ENCODE assay signal across 8 cellular contexts in the genomic region with DNA sequence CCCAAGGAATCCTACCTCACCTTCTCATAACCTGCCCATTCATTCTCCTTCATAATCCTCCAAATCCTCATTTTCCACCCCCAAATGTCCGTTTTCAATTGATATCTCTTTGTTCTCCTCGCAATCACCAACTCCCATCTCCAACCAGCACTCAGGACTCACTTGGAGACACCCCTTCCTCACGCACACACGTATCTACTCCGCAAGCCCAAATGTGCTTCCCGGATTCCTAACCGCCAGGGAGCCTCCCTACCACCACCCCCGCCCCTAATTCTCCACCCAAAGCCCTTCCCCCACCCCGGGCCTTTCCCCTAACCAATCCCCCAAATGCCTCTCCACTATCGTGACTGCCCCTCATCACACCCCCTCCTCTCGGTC. TPM values are rescaled to one million over a fixed set of nuclear protein-coding genes. Genes with fewer than 3 reads are reported as not detected.
DNase-seq lines count a peak whose midpoint lies in the region; ATAC-seq, FAIRE-seq and TF ChIP-seq lines count a peak whose summit lies in the region.

No MANE protein-coding gene starts in this region.

- dilution Hi-C loops in keratinocyte (cut with MboI; ENCODE audit: extremely low pct_ligation_motif_present, low sequenced_read_pairs): no loop called here

- peaks cover 77% of the 10 kb centered on the region for H3K79me2 ChIP-seq in keratinocyte (ENCODE audit: control insufficient read depth, insufficient read depth, low read length)

- TF ChIP-seq CTCF in keratinocyte (optimal IDR thresholded peaks at IDR 0.05 in 1 of 3, IDR thresholded peaks at IDR 0.05 in 1 of 3, conservative IDR thresholded peaks at IDR 0.05 in 1 of 3; ENCODE audit: extremely low read depth in 1 of 3, insufficient read depth in 2 of 3, low read length in 3 of 3) (no peak), thoracic aorta (IDR thresholded peaks at IDR 0.05) (no peak)

- no peaks in the 10 kb centered on the region for H3K27me3 Mint-ChIP-seq in activated CD8-positive, alpha-beta memory T cell treated with anti-CD3 and anti-CD28 coated beads, Interleukin-2, amount 10 ng/mL, durations not matched to agents 7 days and 5 days

- peak overlapping the region; percentile 94 for H3K9ac ChIP-seq in keratinocyte (ENCODE audit: control insufficient read depth, extremely low read depth, insufficient read depth, low read length)

- no peak for FAIRE-seq in keratinocyte (lab: Jason Lieb, UNC)

- H3K9me1 ChIP-seq in keratinocyte (ENCODE audit: control insufficient read depth, extremely low read depth, insufficient read depth, low read length): no peaks in the 10 kb centered on the region

- H3K27ac Mint-ChIP-seq in activated CD8-positive, alpha-beta memory T cell treated with anti-CD3 and anti-CD28 coated beads, Interleukin-2, amount 10 ng/mL, durations not matched to agents 7 days and 5 days: peak overlapping the region; percentile 99
- peak overlapping the region; percentile 98 for H3K27ac Mint-ChIP-seq in activated naive CD4-positive, alpha-beta T cell treated with anti-CD3 and anti-CD28 coated beads, Interleukin-2, amount 50 U/mL, for 72 hours

- no peaks in the 10 kb centered on the region for H3K27me3 ChIP-seq in keratinocyte (ENCODE audit: control insufficient read depth, extremely low read depth, insufficient read depth, low read length)
- H3K27me3 ChIP-seq in thoracic aorta (replicated peaks; ENCODE audit: insufficient read depth): no peaks in the 10 kb centered on the region

- peak overlapping the region; percentile 98 for H3K4me3 Mint-ChIP-seq in activated CD8-positive, alpha-beta memory T cell treated with anti-CD3 and anti-CD28 coated beads, Interleukin-2, amount 10 ng/mL, durations not matched to agents 7 days and 5 days

- H3K36me3 ChIP-seq in keratinocyte (ENCODE audit: control insufficient read depth in 2 of 2, extremely low read depth in 1 of 2, insufficient read depth in 2 of 2, low read length in 2 of 2): peaks cover 4 to 14% of the 10 kb centered on the region in 2 experiments
- H3K36me3 ChIP-seq in thoracic aorta: no peaks in the 10 kb centered on the region

- peak overlapping the region; percentile 97 for H2AFZ ChIP-seq in keratinocyte (ENCODE audit: control insufficient read depth, low read length)

- H3K4me1 ChIP-seq in keratinocyte (ENCODE audit: control insufficient read depth, extremely low read depth, insufficient read depth, low read length) (peaks cover 18% of the 10 kb centered on the region), thoracic aorta (ENCODE audit: control insufficient read depth in 1 of 2, low read depth in 2 of 2) (peaks cover 28 to 57% of the 10 kb centered on the region in 2 donors)

- H4K20me1 ChIP-seq in keratinocyte (ENCODE audit: control insufficient read depth, extremely low read depth, insufficient read depth, low read length): peaks cover 7% of the 10 kb centered on the region

- H3K9me3 ChIP-seq in keratinocyte (ENCODE audit: control insufficient read depth, low read depth, low read length) (no peaks in the 10 kb centered on the region), thoracic aorta (no peaks in the 10 kb centered on the region)

- H3K4me2 ChIP-seq in keratinocyte (ENCODE audit: control insufficient read depth, extremely low read depth, insufficient read depth, low read depth, low read length): peak overlapping the region; percentile 65

- H3K36me3 Mint-ChIP-seq in activated CD8-positive, alpha-beta memory T cell treated with anti-CD3 and anti-CD28 coated beads, Interleukin-2, amount 10 ng/mL, durations not matched to agents 7 days and 5 days: peaks cover 2% of the 10 kb centered on the region
- peaks cover 11 to 18% of the 10 kb centered on the region in 2 donors for H3K36me3 Mint-ChIP-seq in activated naive CD4-positive, alpha-beta T cell treated with anti-CD3 and anti-CD28 coated beads, Interleukin-2, amount 50 U/mL, for 72 hours

- H3K27ac ChIP-seq in keratinocyte (ENCODE audit: control insufficient read depth, insufficient read depth, low read length) (peak overlapping the region; percentile 98), thoracic aorta (peak overlapping the region; percentile 93 to 99)

- CTCF ChIA-PET in activated CD8-positive, alpha-beta memory T cell treated with anti-CD3 and anti-CD28 coated beads, Interleukin-2, amount 10 ng/mL, durations not matched to agents 7 days and 5 days (lab: Charles Lee): interaction anchor here (0.9 to 3.1 kb wide), 4 partner anchors 11 to 368 kb away, joined by 3 to 10 read pairs (median 8); no protein-coding TSS in a partner anchor

- peaks cover 41% of the 10 kb centered on the region for H3K4me1 Mint-ChIP-seq in activated CD8-positive, alpha-beta memory T cell treated with anti-CD3 and anti-CD28 coated beads, Interleukin-2, amount 10 ng/mL, durations not matched to agents 7 days and 5 days

- DNase-seq in activated CD8-positive, alpha-beta memory T cell treated with anti-CD3 and anti-CD28 coated beads, Interleukin-2, amount 10 ng/mL, durations not matched to agents 7 days and 5 days: no peak
- no peak for DNase-seq in activated CD8-positive, alpha-beta memory T cell treated with anti-CD3 and anti-CD28 coated beads, Interleukin-2, amount 50 U/mL, for 4 hours
- DNase-seq in activated naive CD4-positive, alpha-beta T cell treated with anti-CD3 and anti-CD28 coated beads, Interleukin-2, amount 50 U/mL, for 72 hours (ENCODE audit: low spot score in 2 of 2): no peak
- DNase-seq in keratinocyte (ENCODE audit: low read depth, low spot score): no peak
- DNase-seq in thoracic aorta (ENCODE audit: low spot score): no peak
- no peak for DNase-seq in DMS 273 (lab: John Stamatoyannopoulos, UW; ENCODE audit: unreplicated experiment)

- H3K4me3 ChIP-seq in keratinocyte (ENCODE audit: control insufficient read depth in 2 of 3, extremely low read depth in 1 of 3, insufficient read depth in 2 of 3, low read depth in 1 of 3, low read length in 3 of 3): peak overlapping the region; percentile 63 to 90 (median 76)
- H3K4me3 ChIP-seq in thoracic aorta: peak overlapping the region; percentile 77

- no peaks in the 10 kb centered on the region for H3K9me3 Mint-ChIP-seq in activated CD8-positive, alpha-beta memory T cell treated with anti-CD3 and anti-CD28 coated beads, Interleukin-2, amount 10 ng/mL, durations not matched to agents 7 days and 5 days (ENCODE audit: low read depth)
- H3K9me3 Mint-ChIP-seq in activated naive CD4-positive, alpha-beta T cell treated with anti-CD3 and anti-CD28 coated beads, Interleukin-2, amount 50 U/mL, for 72 hours: no peaks in the 10 kb centered on the region

- ATAC-seq in activated CD8-positive, alpha-beta memory T cell treated with anti-CD3 and anti-CD28 coated beads, Interleukin-2, amount 10 ng/mL, durations not matched to agents 7 days and 5 days: no peak
- peak in 1 of 2 donors; percentile 23 for ATAC-seq in activated naive CD4-positive, alpha-beta T cell treated with anti-CD3 and anti-CD28 coated beads, Interleukin-2, amount 50 U/mL, for 72 hours
- no peak for ATAC-seq in thoracic aorta (ENCODE audit: insufficient number of reproducible peaks, low FRiP score, low read depth)
- no peak for ATAC-seq in HG02678 (IDR thresholded peaks at IDR 0.05; ENCODE audit: unreplicated experiment)
- no peak for ATAC-seq in HG02571 (IDR thresholded peaks at IDR 0.05; ENCODE audit: unreplicated experiment)

RNA-seq across cellular contexts. Expression of a gene that starts 0.3 kb away (rescaled TPM):
- total RNA-seq in activated CD8-positive, alpha-beta memory T cell treated with anti-CD3 and anti-CD28 coated beads, Interleukin-2, amount 10 ng/mL, durations not matched to agents 7 days and 5 days: 10 to 100 TPM; 27.2 to 43.2 TPM
- total RNA-seq in activated naive CD4-positive, alpha-beta T cell treated with anti-CD3 and anti-CD28 coated beads, Interleukin-2, amount 50 U/mL, for 72 hours: 10 to 100 TPM; 53.5 to 56.9 TPM
- polyA plus RNA-seq in keratinocyte: 84.5 to 128 TPM (median 107 TPM) in 3 replicates
- 30.5 TPM for polyA plus RNA-seq in keratinocyte (2011; ENCODE audit: low read depth)
- polyA plus RNA-seq in keratinocyte (2011; cell fraction: cytosol; rRNA removed): 101 and 133 TPM in 2 replicates
- 140 and 149 TPM in 2 replicates for polyA plus RNA-seq in keratinocyte (2011; cell fraction: nucleus; rRNA removed)
- polyA plus RNA-seq in keratinocyte (2012; ENCODE audit: low replicate concordance): 31.4 and 73.7 TPM in 2 replicates
- polyA minus RNA-seq in keratinocyte: 155 to 268 TPM (median 173 TPM) in 3 replicates
- polyA minus RNA-seq in keratinocyte (2011; cell fraction: cytosol; rRNA and poly(A)+ RNA removed): 80.2 TPM
- 127 and 165 TPM in 2 replicates for polyA minus RNA-seq in keratinocyte (2011; cell fraction: nucleus; rRNA and poly(A)+ RNA removed)
- 100 to 1,000 TPM; 109 to 271 TPM for total RNA-seq in thoracic aorta

RNA-seq across cellular contexts. Expression of a gene that starts 0.6 kb away (rescaled TPM):
- 10 to 100 TPM; 36.6 to 39.0 TPM for total RNA-seq in activated CD8-positive, alpha-beta memory T cell treated with anti-CD3 and anti-CD28 coated beads, Interleukin-2, amount 10 ng/mL, durations not matched to agents 7 days and 5 days
- 10 to 100 TPM; 28.8 to 37.6 TPM for total RNA-seq in activated naive CD4-positive, alpha-beta T cell treated with anti-CD3 and anti-CD28 coated beads, Interleukin-2, amount 50 U/mL, for 72 hours
- polyA plus RNA-seq in keratinocyte: 22.4 to 29.1 TPM (median 27.1 TPM) in 3 replicates
- 10.6 TPM for polyA plus RNA-seq in keratinocyte (2011; ENCODE audit: low read depth)
- polyA plus RNA-seq in keratinocyte (2011; cell fraction: cytosol; rRNA removed): 18.1 and 22.7 TPM in 2 replicates
- polyA plus RNA-seq in keratinocyte (2011; cell fraction: nucleus; rRNA removed): 58.6 and 60.0 TPM in 2 replicates
- 13.4 and 18.3 TPM in 2 replicates for polyA plus RNA-seq in keratinocyte (2012; ENCODE audit: low replicate concordance)
- 40.6 to 54.8 TPM (median 40.8 TPM) in 3 replicates for polyA minus RNA-seq in keratinocyte
- 20.5 TPM for polyA minus RNA-seq in keratinocyte (2011; cell fraction: cytosol; rRNA and poly(A)+ RNA removed)
- polyA minus RNA-seq in keratinocyte (2011; cell fraction: nucleus; rRNA and poly(A)+ RNA removed): 41.7 and 66.0 TPM in 2 replicates
- 10 to 100 TPM; 41.4 to 75.3 TPM for total RNA-seq in thoracic aorta
